11 cellular contexts compared by ENCODE assay signal in the genomic region with DNA sequence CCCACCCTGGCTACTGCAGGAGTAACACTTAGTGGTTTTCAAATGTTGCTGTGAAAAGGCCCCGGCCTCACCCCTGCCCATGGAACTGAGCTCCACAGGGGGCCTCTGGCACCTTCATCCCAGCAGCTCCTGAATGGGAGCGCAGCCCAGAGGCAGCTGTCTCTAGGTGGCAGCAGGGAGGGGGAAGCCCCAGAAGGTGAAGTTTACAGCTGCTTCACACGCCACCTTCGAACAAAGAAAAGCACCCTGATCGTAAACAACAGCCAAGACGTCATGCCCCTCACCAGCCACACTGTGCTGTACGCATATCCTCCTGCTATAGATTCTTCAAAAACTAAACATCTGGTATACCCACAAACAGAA.
A peak's percentile ranks its signal among the peaks of the same experiment; 100 is the strongest.
DNase-seq lines count a peak whose midpoint lies in the region; ATAC-seq and TF ChIP-seq lines count a peak whose summit lies in the region.
"Had no signal": no experiment of that assay in that cellular context is flagged by ENCODE, and none has a peak within 500 bp of the region (broad histone marks: within the 10 kb centered on the region; RNA-seq: fewer than 3 reads in every experiment).

No MANE protein-coding gene starts in this region.

- peak overlapping the region; percentile 43 for H3K27ac ChIP-seq in WERI-Rb-1
- no peak overlapping the region for H3K27ac ChIP-seq in neural progenitor cell
- H3K27ac ChIP-seq in effector memory CD4-positive, alpha-beta T cell (ENCODE audit: insufficient read depth, low read length, poor library complexity, severe bottlenecking): no peak overlapping the region
- H3K27ac ChIP-seq: uterus had no signal

- H3K4me3 ChIP-seq in GM12875 (ENCODE audit: low read depth, low read length) (no peak overlapping the region), WERI-Rb-1 (ENCODE audit: low read depth, low read length) (no peak overlapping the region), neural progenitor cell (no peak overlapping the region)
- no peak overlapping the region for H3K4me3 ChIP-seq in effector memory CD4-positive, alpha-beta T cell (ENCODE audit: insufficient read depth, low read depth, low read length, poor library complexity, severe bottlenecking)
- H3K4me3 ChIP-seq: uterus had no signal

- DNase-seq in NCI-H187 (lab: John Stamatoyannopoulos, UW) (peak; percentile 24 to 55), WERI-Rb-1 (peak; percentile 71), neural progenitor cell (ENCODE audit: low spot score) (no peak)
- DNase-seq in effector memory CD4-positive, alpha-beta T cell: no peak
- no peak for DNase-seq in activated CD8-positive, alpha-beta memory T cell treated with anti-CD3 and anti-CD28 coated beads, Interleukin-2, amount 10 ng/mL, durations not matched to agents 7 days and 5 days
- DNase-seq: stimulated activated CD4-positive, alpha-beta T cell treated with anti-CD3 and anti-CD28 coated beads, Interleukin-4, amount 100 ng/mL, for 4 hours; uterus had no signal

- H3K9me3 Mint-ChIP-seq in neural progenitor cell: no peaks in the 10 kb centered on the region
- no peaks in the 10 kb centered on the region for H3K9me3 Mint-ChIP-seq in activated CD8-positive, alpha-beta memory T cell treated with anti-CD3 and anti-CD28 coated beads, Interleukin-2, amount 10 ng/mL, durations not matched to agents 7 days and 5 days (ENCODE audit: low read depth)
- H3K9me3 Mint-ChIP-seq: activated naive CD4-positive, alpha-beta T cell treated with anti-CD3 and anti-CD28 coated beads, Interleukin-2, amount 50 U/mL, for 24 hours had no signal

- H3K27me3 ChIP-seq in WERI-Rb-1 (ENCODE audit: insufficient read depth, low read depth, severe bottlenecking) (no peaks in the 10 kb centered on the region), neural progenitor cell (no peaks in the 10 kb centered on the region)
- no peaks in the 10 kb centered on the region for H3K27me3 ChIP-seq in effector memory CD4-positive, alpha-beta T cell (replicated peaks; ENCODE audit: control insufficient read depth, insufficient read depth, low read length, poor library complexity, severe bottlenecking)
- H3K27me3 ChIP-seq: uterus had no signal

- H3K9me3 ChIP-seq in WERI-Rb-1 (ENCODE audit: severe bottlenecking): no peaks in the 10 kb centered on the region
- H3K9me3 ChIP-seq in neural progenitor cell (ENCODE audit: low read depth): no peaks in the 10 kb centered on the region
- no peaks in the 10 kb centered on the region for H3K9me3 ChIP-seq in effector memory CD4-positive, alpha-beta T cell (ENCODE audit: control insufficient read depth, low read length)
- H3K9me3 ChIP-seq: uterus had no signal

- H3K79me2 ChIP-seq in neural progenitor cell (ENCODE audit: low read depth): no peaks in the 10 kb centered on the region

- H2AFZ ChIP-seq in neural progenitor cell (replicated peaks): no peak overlapping the region

- no peaks in the 10 kb centered on the region for H3F3A ChIP-seq in neural progenitor cell (ENCODE audit: low read depth)

- H3K36me3 ChIP-seq in WERI-Rb-1 (no peaks in the 10 kb centered on the region), neural progenitor cell (no peaks in the 10 kb centered on the region)
- no peaks in the 10 kb centered on the region for H3K36me3 ChIP-seq in effector memory CD4-positive, alpha-beta T cell (ENCODE audit: control insufficient read depth, insufficient read depth, low read length)
- H3K36me3 ChIP-seq: uterus had no signal

- TF ChIP-seq CTCF in GM12875 (IDR thresholded peaks at IDR 0.05; ENCODE audit: borderline replicate concordance, insufficient read depth, low read depth, low read length) (0 out of 2 replicates have a peak, but pooled peaks have one; percentile 16), WERI-Rb-1 (IDR thresholded peaks at IDR 0.05; ENCODE audit: low read depth, low read length) (peak; percentile 74), neural progenitor cell (IDR thresholded peaks at IDR 0.05) (peak; percentile 7)

- H3K4me1 Mint-ChIP-seq in neural progenitor cell: peaks cover 54% of the 10 kb centered on the region
- H3K4me1 Mint-ChIP-seq in activated CD8-positive, alpha-beta memory T cell treated with anti-CD3 and anti-CD28 coated beads, Interleukin-2, amount 10 ng/mL, durations not matched to agents 7 days and 5 days: no peaks in the 10 kb centered on the region
- H3K4me1 Mint-ChIP-seq: activated naive CD4-positive, alpha-beta T cell treated with anti-CD3 and anti-CD28 coated beads, Interleukin-2, amount 50 U/mL, for 24 hours had no signal

- peaks cover 34% of the 10 kb centered on the region for H3K4me1 ChIP-seq in neural progenitor cell
- no peaks in the 10 kb centered on the region for H3K4me1 ChIP-seq in effector memory CD4-positive, alpha-beta T cell (ENCODE audit: control insufficient read depth, insufficient read depth, low read length, poor library complexity, severe bottlenecking)
- H3K4me1 ChIP-seq: uterus had no signal

- H3K9ac ChIP-seq in neural progenitor cell: no peak overlapping the region

- H3K4me2 ChIP-seq in neural progenitor cell: no peak overlapping the region

- H4K20me1 ChIP-seq in neural progenitor cell (ENCODE audit: low read depth): peaks cover 12% of the 10 kb centered on the region

- H3K27me3 Mint-ChIP-seq in neural progenitor cell (ENCODE audit: insufficient read depth, low read depth): peaks cover 7% of the 10 kb centered on the region
- H3K27me3 Mint-ChIP-seq in activated CD8-positive, alpha-beta memory T cell treated with anti-CD3 and anti-CD28 coated beads, Interleukin-2, amount 10 ng/mL, durations not matched to agents 7 days and 5 days: no peaks in the 10 kb centered on the region
- H3K27me3 Mint-ChIP-seq: activated naive CD4-positive, alpha-beta T cell treated with anti-CD3 and anti-CD28 coated beads, Interleukin-2, amount 50 U/mL, for 24 hours had no signal

- no peaks in the 10 kb centered on the region for H3K36me3 Mint-ChIP-seq in neural progenitor cell
- no peaks in the 10 kb centered on the region for H3K36me3 Mint-ChIP-seq in activated CD8-positive, alpha-beta memory T cell treated with anti-CD3 and anti-CD28 coated beads, Interleukin-2, amount 10 ng/mL, durations not matched to agents 7 days and 5 days
- H3K36me3 Mint-ChIP-seq: activated naive CD4-positive, alpha-beta T cell treated with anti-CD3 and anti-CD28 coated beads, Interleukin-2, amount 50 U/mL, for 24 hours had no signal

- no peak for ATAC-seq in HG02852 (IDR thresholded peaks at IDR 0.05; ENCODE audit: unreplicated experiment)
- no peak for ATAC-seq in activated CD8-positive, alpha-beta memory T cell treated with anti-CD3 and anti-CD28 coated beads, Interleukin-2, amount 10 ng/mL, durations not matched to agents 7 days and 5 days
- ATAC-seq in GM18907 (IDR thresholded peaks at IDR 0.05; ENCODE audit: unreplicated experiment): no peak

- CTCF ChIA-PET in activated CD8-positive, alpha-beta memory T cell treated with anti-CD3 and anti-CD28 coated beads, Interleukin-2, amount 10 ng/mL, durations not matched to agents 7 days and 5 days (lab: Charles Lee): no interaction called here

- H3K27ac Mint-ChIP-seq in neural progenitor cell: peak overlapping the region; percentile 19
- no peak overlapping the region for H3K27ac Mint-ChIP-seq in activated CD8-positive, alpha-beta memory T cell treated with anti-CD3 and anti-CD28 coated beads, Interleukin-2, amount 10 ng/mL, durations not matched to agents 7 days and 5 days
- H3K27ac Mint-ChIP-seq: activated naive CD4-positive, alpha-beta T cell treated with anti-CD3 and anti-CD28 coated beads, Interleukin-2, amount 50 U/mL, for 24 hours had no signal

- no peak overlapping the region for H3K4me3 Mint-ChIP-seq in neural progenitor cell
- H3K4me3 Mint-ChIP-seq in activated CD8-positive, alpha-beta memory T cell treated with anti-CD3 and anti-CD28 coated beads, Interleukin-2, amount 10 ng/mL, durations not matched to agents 7 days and 5 days: no peak overlapping the region
- H3K4me3 Mint-ChIP-seq: activated naive CD4-positive, alpha-beta T cell treated with anti-CD3 and anti-CD28 coated beads, Interleukin-2, amount 50 U/mL, for 24 hours had no signal

Comparison
In these comparisons a context has a peak if more than half of its experiments do, and no peak if none do; other contexts are left out.
1. CTCF ChIP-seq: peak in every context shown above with its lines; median percentile 74 in WERI-Rb-1; 16 in GM12875; 7 in neural progenitor cell.
2. DNase-seq: peak in NCI-H187 (2 of 2) and WERI-Rb-1 (single experiment); none in neural progenitor cell (single experiment), effector memory CD4-positive, alpha-beta T cell (0 of 3) and activated CD8-positive, alpha-beta memory T cell treated with anti-CD3 and anti-CD28 coated beads, Interleukin-2, amount 10 ng/mL, durations not matched to agents 7 days and 5 days (single experiment).